In genomic region chr22:50221410-50222300, GRCh38 we compare ENCODE assay signal across 1 cellular context.
TF ChIP-seq lines count a peak whose summit lies in the region.

No MANE protein-coding gene starts in this region.

TF ChIP-seq in HepG2, 621 proteins besides CTCF, POLR2A, EP300 and RAD21:
- TF ChIP-seq ZNF430 (CRISPR knock-in tag; IDR thresholded peaks at IDR 0.05) = no peak
